Comparison of ENCODE assay signal across 11 cellular contexts in genomic region chr20:10861086-10861485, GRCh38.
DNase-seq lines count a peak whose midpoint lies in the region; ATAC-seq, FAIRE-seq and TF ChIP-seq lines count a peak whose summit lies in the region.
"Had no signal": no experiment of that assay in that cellular context is flagged by ENCODE, and none has a peak within 500 bp of the region (broad histone marks: within the 10 kb centered on the region; RNA-seq: fewer than 3 reads in every experiment).

No MANE protein-coding gene starts in this region.

- no peak overlapping the region for H3K27ac ChIP-seq in HCT116 (ENCODE audit: low read depth, low read length)

- no peaks in the 10 kb centered on the region for H3K36me3 ChIP-seq in HCT116 (ENCODE audit: control insufficient read depth in 1 of 2, insufficient read depth in 2 of 2, low read length in 2 of 2)

- BruUV-seq in HCT116 (replicated peaks; lab: Mats Ljungman, UMichigan): no TSS peak

- H3K27me3 Mint-ChIP-seq in chondrocyte (ENCODE audit: low read depth): no peaks in the 10 kb centered on the region

- intact Hi-C loops in HCT116 (cut with micrococcal nuclease): no loop called here

- TF ChIP-seq POLR2A in HCT116 (IDR thresholded peaks at IDR 0.05; ENCODE audit: borderline replicate concordance, extremely low read depth, insufficient read depth, insufficient read length): no peak

- peak; percentile 97 for FAIRE-seq in RCC 7860 (lab: Jason Lieb, UNC)
- FAIRE-seq: D721Med had no signal

- RAD21 ChIA-PET in HCT116 (lab: Charles Lee; ENCODE audit: low non-redundant PET in 1 of 2, low total read pairs in 2 of 2, uncharacterized antibody in 2 of 2, unreplicated experiment in 2 of 2): no interaction called here

- POLR2A ChIA-PET in HCT116 (lab: Charles Lee): no interaction called here

- TF ChIP-seq RAD21 in HCT116 (IDR thresholded peaks at IDR 0.05; ENCODE audit: low read depth): no peak

- peaks cover 3% of the 10 kb centered on the region for H3K9me3 Mint-ChIP-seq in chondrocyte (ENCODE audit: low read depth)
- H3K9me3 Mint-ChIP-seq: endodermal cell; stimulated activated naive CD8-positive, alpha-beta T cell treated with anti-CD3 and anti-CD28 coated beads, Interleukin-15, Interleukin-2, amounts not matched to agents 100 ng/mL and 50 ng/mL, for 24 hours had no signal

- H3K4me1 Mint-ChIP-seq in chondrocyte (ENCODE audit: low read depth): peaks cover 80% of the 10 kb centered on the region

- no peaks in the 10 kb centered on the region for H3K36me3 Mint-ChIP-seq in chondrocyte (ENCODE audit: low read depth)

- H3K27me3 ChIP-seq in HCT116 (ENCODE audit: insufficient read depth, low read length): no peaks in the 10 kb centered on the region

- ATAC-seq in HCT116: no peak
- ATAC-seq in GM19351 (IDR thresholded peaks at IDR 0.05; ENCODE audit: unreplicated experiment): no peak
- no peak for ATAC-seq in HG02571 (IDR thresholded peaks at IDR 0.05; ENCODE audit: unreplicated experiment)

- H4K20me1 ChIP-seq in HCT116 (ENCODE audit: insufficient read depth): no peaks in the 10 kb centered on the region

- no peak overlapping the region for H3K9ac ChIP-seq in HCT116 (ENCODE audit: low read length)

- H3K4me3 Mint-ChIP-seq in chondrocyte (ENCODE audit: unreplicated experiment): no peak overlapping the region
- H3K4me3 Mint-ChIP-seq: endodermal cell; stimulated activated naive CD8-positive, alpha-beta T cell treated with anti-CD3 and anti-CD28 coated beads, Interleukin-15, Interleukin-2, amounts not matched to agents 100 ng/mL and 50 ng/mL, for 24 hours had no signal

- H3K4me2 ChIP-seq in HCT116 (ENCODE audit: low read length): no peak overlapping the region

- TF ChIP-seq CTCF in HCT116 (IDR thresholded peaks at IDR 0.05 in 2 of 3, conservative IDR thresholded peaks at IDR 0.05 in 1 of 3; ENCODE audit: borderline replicate concordance in 1 of 3, insufficient read depth in 1 of 3, low read depth in 2 of 3, low read length in 2 of 3) (no peak), chondrocyte (IDR thresholded peaks at IDR 0.05) (no peak)

- peak overlapping the region; percentile 78 for H3K27ac Mint-ChIP-seq in chondrocyte (ENCODE audit: unreplicated experiment)
- H3K27ac Mint-ChIP-seq: endodermal cell; stimulated activated naive CD8-positive, alpha-beta T cell treated with anti-CD3 and anti-CD28 coated beads, Interleukin-15, Interleukin-2, amounts not matched to agents 100 ng/mL and 50 ng/mL, for 24 hours had no signal

- H3K4me1 ChIP-seq in HCT116 (ENCODE audit: control insufficient read depth in 1 of 2, insufficient read depth in 2 of 2, low read length in 2 of 2): peaks cover 11 to 19% of the 10 kb centered on the region in 2 experiments

- no peaks in the 10 kb centered on the region for H3K9me3 ChIP-seq in HCT116 (ENCODE audit: control insufficient read depth in 1 of 2, insufficient read depth in 1 of 2, low read depth in 1 of 2, low read length in 2 of 2)

- H3K4me3 ChIP-seq in HCT116 (replicated peaks in 1 of 2; ENCODE audit: low read depth in 1 of 2, low read length in 2 of 2) (no peak overlapping the region), skeletal muscle cell (ENCODE audit: low read depth, low read length) (no peak overlapping the region)

- H3K9me2 ChIP-seq in HCT116 (ENCODE audit: insufficient read depth): no peaks in the 10 kb centered on the region

- CTCF ChIA-PET in HCT116 (lab: Charles Lee): no interaction called here

- DNase-seq in HCT116 (ENCODE audit: low read depth, low spot score) (no peak), RCC 7860 (ENCODE audit: low spot score) (peak; percentile 89), chondrocyte (ENCODE audit: low spot score) (no peak), skeletal muscle cell (ENCODE audit: low read depth) (peak; percentile 51), Ammon's horn (ENCODE audit: low spot score) (no peak)
- DNase-seq: endodermal cell; stimulated activated CD4-positive, alpha-beta T cell treated with anti-CD3 and anti-CD28 coated beads, Interleukin-4, amount 100 ng/mL, for 24 hours had no signal

- H2AFZ ChIP-seq in HCT116 (ENCODE audit: low read depth, low read length, poor library complexity, severe bottlenecking): no peak overlapping the region

- H3K79me2 ChIP-seq in HCT116 (ENCODE audit: insufficient read depth, low read length): no peaks in the 10 kb centered on the region

TF ChIP-seq in HCT116, 20 proteins besides CTCF, POLR2A, EP300 and RAD21:
- TF ChIP-seq CEBPB (IDR thresholded peaks at IDR 0.05; ENCODE audit: low read depth) (peak; percentile 36; the same call in 1 of the 2 replicates), SP1 (IDR thresholded peaks at IDR 0.05; ENCODE audit: low read depth) (no peak)

Comparison
In these comparisons a context has a peak if more than half of its experiments do, and no peak if none do; other contexts are left out.
1. DNase-seq: peak in RCC 7860 (single experiment) and skeletal muscle cell (single experiment); none in HCT116 (single experiment), chondrocyte (single experiment) and Ammon's horn (single experiment).